ENCODE assay signal across 11 cellular contexts in the genomic region with DNA sequence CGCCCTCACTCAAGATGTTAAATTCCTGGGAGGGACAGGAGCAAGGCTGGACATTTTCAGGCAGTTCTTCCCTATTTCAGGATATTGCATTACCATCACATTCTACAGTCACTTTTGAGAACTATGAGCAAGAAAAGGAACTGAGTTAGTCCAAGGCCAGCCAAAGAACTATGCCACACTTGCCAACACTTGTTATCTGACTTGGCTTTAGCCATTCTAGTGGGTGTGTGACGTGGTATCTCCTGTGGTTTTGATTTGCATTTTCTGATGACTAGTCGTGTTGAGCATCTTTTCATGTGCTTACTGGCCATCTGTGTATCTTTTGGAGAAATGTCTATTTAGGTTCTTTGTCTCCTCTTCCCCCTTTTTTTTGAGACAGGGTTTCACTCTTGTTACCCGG. TPM values are rescaled to one million over a fixed set of nuclear protein-coding genes. Genes with fewer than 3 reads are reported as not detected.
A peak's percentile ranks its signal among the peaks of the same experiment; 100 is the strongest.
DNase-seq lines count a peak whose midpoint lies in the region; ATAC-seq, FAIRE-seq and TF ChIP-seq lines count a peak whose summit lies in the region.
"Had no signal": no experiment of that assay in that cellular context is flagged by ENCODE, and none has a peak within 500 bp of the region (broad histone marks: within the 10 kb centered on the region; RNA-seq: fewer than 3 reads in every experiment).

No MANE protein-coding gene starts in this region.

- H3K79me2 ChIP-seq in astrocyte (ENCODE audit: insufficient read depth, low read length) = peaks cover 100% of the 10 kb centered on the region

- H3K27me3 Mint-ChIP-seq in astrocyte (ENCODE audit: low read depth, unreplicated experiment) = no peaks in the 10 kb centered on the region

- no peak for TF ChIP-seq CTCF in astrocyte (IDR thresholded peaks at IDR 0.05; ENCODE audit: insufficient read depth, low read depth, low read length)
- no peak for TF ChIP-seq CTCF in neutrophil (IDR thresholded peaks at IDR 0.05)

- H3K27ac Mint-ChIP-seq in astrocyte (ENCODE audit: unreplicated experiment) = no peak overlapping the region

- ATAC-seq in HG03442 (IDR thresholded peaks at IDR 0.05; ENCODE audit: unreplicated experiment) (peak; percentile 57), HG03159 (IDR thresholded peaks at IDR 0.05; ENCODE audit: unreplicated experiment) (no peak)
- ATAC-seq: HCT116, Panc1 had no signal

- H3K9me3 ChIP-seq in astrocyte (ENCODE audit: insufficient read depth, low read depth, low read length) (no peaks in the 10 kb centered on the region), neutrophil (no peaks in the 10 kb centered on the region)

- peaks cover 25% of the 10 kb centered on the region for H3K4me1 Mint-ChIP-seq in astrocyte (ENCODE audit: low read depth, unreplicated experiment)

- H3K4me1 ChIP-seq in astrocyte (ENCODE audit: insufficient read depth, low read length) (peaks cover 4% of the 10 kb centered on the region), neutrophil (ENCODE audit: control insufficient read depth in 1 of 2, insufficient read depth in 1 of 2, low read depth in 1 of 2, low read length in 1 of 2) (peaks cover 14 to 15% of the 10 kb centered on the region in 2 experiments)

- H4K20me1 ChIP-seq in astrocyte (ENCODE audit: insufficient read depth, low read length) = peaks cover 94% of the 10 kb centered on the region

- H3K27ac ChIP-seq in astrocyte (ENCODE audit: low read depth, low read length) (peak overlapping the region; percentile 10), neutrophil (peak overlapping the region; percentile 76)
- H3K27ac ChIP-seq: thoracic aorta had no signal

- H3K4me2 ChIP-seq in astrocyte (ENCODE audit: low read length) = peak overlapping the region; percentile 38

- peak; percentile 91 for FAIRE-seq in astrocyte (lab: Jason Lieb, UNC)

- no peak overlapping the region for H2AFZ ChIP-seq in astrocyte (ENCODE audit: low read depth, low read length)

- no peak overlapping the region for H3K4me3 ChIP-seq in astrocyte (ENCODE audit: insufficient read depth, low read depth, low read length)
- H3K4me3 ChIP-seq in neutrophil (ENCODE audit: low read depth in 1 of 2, low read length in 1 of 2) = no peak overlapping the region
- H3K4me3 ChIP-seq: thoracic aorta had no signal

- H3K4me3 Mint-ChIP-seq in astrocyte (ENCODE audit: unreplicated experiment) = no peak overlapping the region

- DNase-seq in SKM-1 (lab: John Stamatoyannopoulos, UW; ENCODE audit: unreplicated experiment) = peak; percentile 14
- DNase-seq in SKM-1 treated with dmso at 0.1 percent for 144 hours (lab: John Stamatoyannopoulos, UW; ENCODE audit: unreplicated experiment) = no peak
- DNase-seq in astrocyte (ENCODE audit: low read depth) = peak; percentile 94
- no peak for DNase-seq in NCI-H2107 (lab: John Stamatoyannopoulos, UW)
- DNase-seq in NCI-H748 treated with DMSO at 0.1 percent for 48 hours (lab: John Stamatoyannopoulos, UW) = no peak

- no peaks in the 10 kb centered on the region for H3K36me3 Mint-ChIP-seq in astrocyte (ENCODE audit: low read depth, unreplicated experiment)

- H3K27me3 ChIP-seq in astrocyte (ENCODE audit: insufficient read depth, low read length) (no peaks in the 10 kb centered on the region), neutrophil (no peaks in the 10 kb centered on the region)

- no peaks in the 10 kb centered on the region for H3K36me3 ChIP-seq in astrocyte (ENCODE audit: insufficient read depth, low read length)
- H3K36me3 ChIP-seq in neutrophil = no peaks in the 10 kb centered on the region
- H3K36me3 ChIP-seq: thoracic aorta had no signal

- no peak overlapping the region for H3K9ac ChIP-seq in astrocyte (ENCODE audit: low read length)

- H3K9me3 Mint-ChIP-seq in astrocyte (ENCODE audit: unreplicated experiment) = no peaks in the 10 kb centered on the region

RNA-seq across cellular contexts. Expression of gene XRN2, which starts 12.0 kb away (rescaled TPM):
- total RNA-seq in astrocyte = 68.2 and 74.5 TPM in 2 replicates

Comparison
In these comparisons a context has a peak if more than half of its experiments do, and no peak if none do; other contexts are left out.
1. DNase-seq: peak in SKM-1 (single experiment) and astrocyte (single experiment); none in SKM-1 treated with dmso at 0.1 percent for 144 hours (single experiment), NCI-H2107 (single experiment) and NCI-H748 treated with DMSO at 0.1 percent for 48 hours (single experiment).